Comparison of ENCODE assay signal across 17 cellular contexts in the genomic region with DNA sequence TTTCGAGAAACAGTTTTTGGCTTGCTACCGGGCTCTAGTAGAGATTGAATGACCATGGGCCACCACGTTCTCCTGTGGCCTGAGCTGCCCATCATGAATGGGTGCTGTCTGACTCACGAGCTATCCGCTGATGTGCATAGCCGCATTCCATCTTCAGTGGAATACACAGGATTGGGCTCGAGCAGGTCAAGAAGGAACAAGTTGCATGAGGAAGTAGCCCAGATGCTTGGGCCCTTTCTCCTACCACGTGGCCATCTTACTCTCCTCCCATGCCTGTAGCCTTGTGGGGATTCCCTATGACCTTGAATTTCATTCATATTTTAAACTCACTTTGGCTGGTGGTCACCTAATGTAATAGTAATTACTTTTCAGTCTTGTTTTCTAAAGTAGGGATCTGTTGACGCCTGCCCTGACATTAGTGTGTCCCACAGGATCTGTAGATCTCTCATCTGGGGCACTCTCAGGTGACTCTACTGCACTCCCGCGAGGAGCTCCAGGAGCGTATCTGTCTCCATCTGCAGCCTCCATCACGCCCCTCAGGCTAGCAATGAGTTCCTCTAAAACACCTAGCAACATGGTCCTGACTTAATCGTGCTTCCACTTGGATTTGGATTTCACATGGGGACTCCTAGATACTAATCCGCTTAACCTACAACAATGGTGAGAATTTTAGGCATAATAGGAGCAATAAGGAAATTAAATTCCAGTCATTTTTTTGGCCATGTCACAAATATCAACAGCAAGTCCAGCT.
A peak's percentile ranks its signal among the peaks of the same experiment; 100 is the strongest.
DNase-seq lines count a peak whose midpoint lies in the region; ATAC-seq and TF ChIP-seq lines count a peak whose summit lies in the region.
"Had no signal": no experiment of that assay in that cellular context is flagged by ENCODE, and none has a peak within 500 bp of the region (broad histone marks: within the 10 kb centered on the region; RNA-seq: fewer than 3 reads in every experiment).

No MANE protein-coding gene starts in this region.

- no peaks in the 10 kb centered on the region for H3K4me1 ChIP-seq in RWPE2 (ENCODE audit: insufficient read depth, poor library complexity, severe bottlenecking)
- H3K4me1 ChIP-seq: A549 had no signal

- ATAC-seq in Right ventricle myocardium inferior (no peak), RWPE2 (ENCODE audit: low read depth) (peak; percentile 50), esophagus mucosa (peak; percentile 74), HG03095 (IDR thresholded peaks at IDR 0.05; ENCODE audit: unreplicated experiment) (no peak), GM18519 (IDR thresholded peaks at IDR 0.05; ENCODE audit: low FRiP score, unreplicated experiment) (no peak)
- ATAC-seq: A549 had no signal

- no peak overlapping the region for H3K27ac ChIP-seq in RWPE2 (ENCODE audit: poor library complexity, severe bottlenecking)
- H3K27ac ChIP-seq: A549, HL-60 had no signal

- no peaks in the 10 kb centered on the region for H3K9me3 ChIP-seq in RWPE2 (ENCODE audit: severe bottlenecking)
- H3K9me3 ChIP-seq: A549 had no signal

- no peak for TF ChIP-seq CTCF in RWPE2 (IDR thresholded peaks at IDR 0.05; ENCODE audit: poor library complexity, severe bottlenecking)

- DNase-seq in cardiac septum (ENCODE audit: low spot score), result peak; percentile 35
- DNase-seq in Right ventricle myocardium inferior (ENCODE audit: missing footprints), result no peak
- no peak for DNase-seq in RWPE2 (ENCODE audit: low spot score)
- DNase-seq in ureter (ENCODE audit: low spot score), result peak; percentile 59
- DNase-seq in NCI-H2196 treated with DMSO at 0.1 percent for 48 hours (lab: John Stamatoyannopoulos, UW; ENCODE audit: unreplicated experiment), result no peak
- DNase-seq: KG1; NCI-H1092; NCI-H1436; NCI-H187 treated with DMSO at 0.1 percent for 48 hours; NCI-H2107; NK-92 treated with Interleukin-12 subunit alpha and Interleukin-12 subunit beta, amount 100 ng/mL, for 24 hours; SHP77 had no signal

- no peaks in the 10 kb centered on the region for H3K27me3 ChIP-seq in RWPE2 (ENCODE audit: insufficient read depth, poor library complexity, severe bottlenecking)

- no peak overlapping the region for H3K4me3 ChIP-seq in RWPE2 (ENCODE audit: severe bottlenecking)
- H3K4me3 ChIP-seq: A549 had no signal

- intact Hi-C loops in cardiac septum (cut with DNase I) (loop anchor here (10.0 kb wide), 1 partner anchor 84 kb away; no protein-coding TSS in a partner anchor), Right ventricle myocardium inferior (cut with DNase I) (no loop called here)

- no peaks in the 10 kb centered on the region for H3K36me3 ChIP-seq in RWPE2 (ENCODE audit: low read depth)

Comparison
In these comparisons a context has a peak if more than half of its experiments do, and no peak if none do; other contexts are left out.
1. DNase-seq: peak in cardiac septum (single experiment) and ureter (single experiment); none in Right ventricle myocardium inferior (single experiment), RWPE2 (single experiment) and NCI-H2196 treated with DMSO at 0.1 percent for 48 hours (single experiment).
2. ATAC-seq: peak in RWPE2 (single experiment) and esophagus mucosa (single experiment); none in Right ventricle myocardium inferior (single experiment), HG03095 (single experiment) and GM18519 (single experiment).